8 cellular contexts compared by ENCODE assay signal in the genomic region with DNA sequence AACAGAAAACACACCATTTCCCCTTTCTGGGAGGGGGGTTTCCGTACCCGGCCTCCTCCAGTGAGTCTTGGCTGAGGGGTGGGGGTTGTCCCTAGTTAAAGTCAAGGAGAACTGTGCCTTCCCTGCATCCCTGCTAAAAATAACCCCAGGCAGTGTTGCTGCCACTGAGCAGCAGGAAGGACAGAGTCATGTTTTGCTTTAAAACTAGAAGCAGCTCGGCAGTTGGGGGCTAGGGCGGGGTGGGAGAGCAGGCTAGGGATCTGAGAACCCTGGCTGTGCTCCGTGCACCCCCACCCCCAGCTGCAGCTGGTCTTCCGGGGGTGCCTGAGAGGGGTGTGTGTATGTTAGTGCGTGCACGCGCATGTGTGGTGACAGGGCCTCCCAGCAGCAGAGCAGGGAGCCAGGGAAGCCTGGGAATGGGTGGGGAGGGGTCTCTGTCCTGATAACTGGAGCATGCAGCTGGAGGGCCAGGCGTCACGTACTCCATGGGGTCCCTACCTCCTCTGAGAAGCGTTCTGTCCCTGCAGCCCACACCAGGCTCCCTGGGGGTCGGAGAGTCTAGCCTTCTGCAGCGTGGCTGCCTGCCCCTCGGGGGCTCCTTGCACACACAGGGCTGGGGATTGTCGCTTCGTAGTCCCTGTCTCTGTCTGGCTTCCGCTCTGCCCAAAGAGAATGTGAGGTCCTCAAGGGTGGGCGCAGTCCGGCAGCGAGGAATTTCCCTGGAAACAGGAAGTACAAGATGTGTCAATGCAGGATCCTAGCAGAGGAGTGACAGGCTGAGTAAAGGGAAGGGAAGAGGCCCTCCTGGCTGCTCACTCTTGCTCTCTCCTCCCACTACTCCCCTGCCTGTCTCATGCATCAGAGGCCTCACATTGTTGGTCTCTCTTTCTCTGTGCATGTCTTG. TPM values are rescaled to one million over a fixed set of nuclear protein-coding genes. Genes with fewer than 3 reads are reported as not detected.
DNase-seq lines count a peak whose midpoint lies in the region; ATAC-seq lines count a peak whose summit lies in the region.

No MANE protein-coding gene starts in this region.

- peak overlapping the region; percentile 5; the same call in 1 of the 2 replicates for H3K4me3 ChIP-seq in HUES64 (ENCODE audit: low read length)
- peak overlapping the region; percentile 42 for H3K4me3 ChIP-seq in adipocyte (ENCODE audit: low read length)
- no peak overlapping the region for H3K4me3 ChIP-seq in iPS-15b (ENCODE audit: low read depth, low read length)
- peak overlapping the region; percentile 51 to 66 (median 60) for H3K4me3 ChIP-seq in skeletal muscle tissue (ENCODE audit: low read length in 3 of 3)

- no peaks in the 10 kb centered on the region for H3K27me3 ChIP-seq in HUES64 (ENCODE audit: insufficient read depth, low read length)
- H3K27me3 ChIP-seq in adipocyte (replicated peaks; ENCODE audit: control insufficient read depth, insufficient read depth, low read length), result peaks cover 13% of the 10 kb centered on the region
- H3K27me3 ChIP-seq in iPS-15b (ENCODE audit: control insufficient read depth, insufficient read depth, low read length), result no peaks in the 10 kb centered on the region
- no peaks in the 10 kb centered on the region for H3K27me3 ChIP-seq in skeletal muscle tissue (ENCODE audit: control insufficient read depth in 3 of 3, insufficient read depth in 3 of 3, low read length in 3 of 3)

- H3K27ac ChIP-seq in HUES64 (ENCODE audit: low read depth, low read length) (peak overlapping the region; percentile 48; the same call in 1 of the 2 replicates), skeletal muscle tissue (ENCODE audit: low read depth, low read length) (peak overlapping the region; percentile 74)

- H3K9ac ChIP-seq in HUES64 (ENCODE audit: low read depth, low read length) (peak overlapping the region; percentile 33), adipocyte (ENCODE audit: low read length) (peak overlapping the region; percentile 2), iPS-15b (ENCODE audit: low read depth, low read length) (peak overlapping the region; percentile 17), skeletal muscle tissue (ENCODE audit: low read depth in 1 of 3, low read length in 3 of 3) (peak overlapping the region; percentile 53 to 84 (median 71))

- DNase-seq in C1 segment of cervical spinal cord (lab: John Stamatoyannopoulos, UW) (peak in 9 of 14 donors; percentile 20 to 68 (median 46)), adipocyte (ENCODE audit: low read depth) (peak; percentile 47), cortex of kidney (lab: John Stamatoyannopoulos, UW) (no peak), NCI-H1105 treated with DMSO at 0.1 percent for 48 hours (lab: John Stamatoyannopoulos, UW) (no peak)

- 19% methylated on average over 20 of the region's 21 CpGs for WGBS in HUES64

- ATAC-seq in GM19372 (IDR thresholded peaks at IDR 0.05; ENCODE audit: low read depth, unreplicated experiment), result peak; percentile 50

- peaks cover 45% of the 10 kb centered on the region for H3K4me1 ChIP-seq in HUES64 (ENCODE audit: insufficient read depth, low read length)
- H3K4me1 ChIP-seq in adipocyte (ENCODE audit: control insufficient read depth, insufficient read depth, low read length), result peaks cover 40% of the 10 kb centered on the region
- peaks cover 24% of the 10 kb centered on the region for H3K4me1 ChIP-seq in iPS-15b (ENCODE audit: control insufficient read depth, insufficient read depth, low read length)
- H3K4me1 ChIP-seq in skeletal muscle tissue (ENCODE audit: control insufficient read depth in 3 of 3, insufficient read depth in 3 of 3, low read length in 3 of 3), result peaks cover 28 to 55% (median 50%) of the 10 kb centered on the region in 3 donors

- H3K36me3 ChIP-seq in HUES64 (ENCODE audit: insufficient read depth, low read length) (no peaks in the 10 kb centered on the region), adipocyte (ENCODE audit: control insufficient read depth, insufficient read depth, low read length, severe bottlenecking) (no peaks in the 10 kb centered on the region), iPS-15b (ENCODE audit: control insufficient read depth, insufficient read depth, low read length) (no peaks in the 10 kb centered on the region), skeletal muscle tissue (ENCODE audit: control insufficient read depth in 3 of 3, insufficient read depth in 3 of 3, low read length in 3 of 3) (no peaks in the 10 kb centered on the region)

- H3K9me3 ChIP-seq in HUES64 (ENCODE audit: insufficient read depth, low read depth, low read length), result no peaks in the 10 kb centered on the region
- H3K9me3 ChIP-seq in adipocyte (ENCODE audit: control insufficient read depth, low read length), result no peaks in the 10 kb centered on the region
- no peaks in the 10 kb centered on the region for H3K9me3 ChIP-seq in iPS-15b (ENCODE audit: control insufficient read depth, insufficient read depth, low read length)
- no peaks in the 10 kb centered on the region for H3K9me3 ChIP-seq in skeletal muscle tissue (ENCODE audit: control insufficient read depth in 3 of 3, low read length in 3 of 3)

RNA-seq across cellular contexts. Expression of gene ARMC12, which starts 16.8 kb away (rescaled TPM):
- polyA plus RNA-seq in HUES64 (2013, experiment 1 of 2), result 0.85 TPM
- 1.7 TPM for polyA plus RNA-seq in HUES64 (2013, experiment 2 of 2)
- 0.52 TPM for total RNA-seq in skeletal muscle tissue

RNA-seq across cellular contexts. Expression of gene FKBP5, which starts 31.4 kb away (rescaled TPM):
- polyA plus RNA-seq in HUES64 (2013, experiment 1 of 2), result 35.2 TPM
- polyA plus RNA-seq in HUES64 (2013, experiment 2 of 2), result 37.2 TPM
- 6.8 TPM for total RNA-seq in skeletal muscle tissue

RNA-seq across cellular contexts. Expression of gene CLPSL2, which starts 56.3 kb away (rescaled TPM):
- 1.1 TPM for polyA plus RNA-seq in HUES64 (2013, experiment 1 of 2)
- 1.1 TPM for polyA plus RNA-seq in HUES64 (2013, experiment 2 of 2)
- not detected for total RNA-seq in skeletal muscle tissue

Comparison
In these comparisons a context has a peak if more than half of its experiments do, and no peak if none do; other contexts are left out.
1. DNase-seq: peak in C1 segment of cervical spinal cord (9 of 14) and adipocyte (single experiment); none in cortex of kidney (single experiment) and NCI-H1105 treated with DMSO at 0.1 percent for 48 hours (single experiment).
2. H3K9ac ChIP-seq: peak in every context shown above with its lines; median percentile 71 in skeletal muscle tissue; 33 in HUES64; 17 in iPS-15b; 2 in adipocyte.